Comparison of ENCODE assay signal across 1 cellular context in genomic region chr6:38646166-38646565, GRCh38.
TF ChIP-seq lines count a peak whose summit lies in the region.

No MANE protein-coding gene starts in this region.

TF ChIP-seq in WTC11, 78 proteins besides CTCF, POLR2A, EP300 and RAD21 (continued from another document):
- TF ChIP-seq FOXP1 (CRISPR knock-in tag; IDR thresholded peaks at IDR 0.05; ENCODE audit: borderline replicate concordance) (no peak), ZNF532 (CRISPR knock-in tag; IDR thresholded peaks at IDR 0.05; ENCODE audit: borderline replicate concordance) (no peak)
